ENCODE assay signal across 23 cellular contexts in the genomic region with DNA sequence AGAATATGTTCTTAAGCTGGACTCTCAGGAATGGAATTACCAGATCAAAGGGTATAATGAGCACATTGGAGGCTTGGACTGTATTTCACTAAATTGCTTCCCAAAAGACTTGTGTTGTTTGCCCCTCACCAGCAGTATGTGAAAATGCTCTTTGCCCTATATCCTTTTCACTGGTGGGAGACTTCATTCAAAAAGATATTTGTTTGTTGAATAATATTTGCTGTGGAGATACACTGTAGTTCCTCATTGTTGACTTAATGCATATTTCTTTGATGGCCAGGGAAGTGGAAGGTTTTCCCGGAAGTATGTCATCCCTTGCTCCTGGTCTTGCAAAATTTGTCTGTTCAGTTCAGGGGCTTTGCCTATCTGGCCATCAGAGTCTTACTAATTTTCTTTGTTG.
"Had no signal": no experiment of that assay in that cellular context is flagged by ENCODE, and none has a peak within 500 bp of the region (broad histone marks: within the 10 kb centered on the region; RNA-seq: fewer than 3 reads in every experiment).

No MANE protein-coding gene starts in this region.

- DNase-seq: activated CD4-positive, alpha-beta T cell treated with anti-CD3 and anti-CD28 coated beads, Interleukin-2, amount 10 ng/mL, durations not matched to agents 24 days and 14 days; activated CD4-positive, CD25-positive, alpha-beta regulatory T cell treated with anti-CD3 and anti-CD28 coated beads, Interleukin-2, amount 50 U/mL, for 72 hours; activated CD8-positive, alpha-beta T cell treated with anti-CD3 and anti-CD28 coated beads for 36 hours; activated T-cell treated with anti-CD3 and anti-CD28 coated beads, Interleukin-2, amount 50 U/mL, for 4 hours; central memory CD4-positive, alpha-beta T cell; endodermal cell; glutamatergic neuron; islet precursor cell; left ventricle myocardium inferior; mesendoderm; natural killer cell; occipital lobe; right cardiac atrium; spleen; stimulated activated naive CD4-positive, alpha-beta T cell; tibial artery; upper lobe of right lung; WERI-Rb-1 had no signal

- H3K4me3 ChIP-seq: breast epithelium, esophagus muscularis mucosa, left ventricle myocardium inferior, lung, neural progenitor cell, spleen, suprapubic skin, tibial artery, upper lobe of right lung had no signal
